8 cellular contexts compared by ENCODE assay signal in the genomic region with DNA sequence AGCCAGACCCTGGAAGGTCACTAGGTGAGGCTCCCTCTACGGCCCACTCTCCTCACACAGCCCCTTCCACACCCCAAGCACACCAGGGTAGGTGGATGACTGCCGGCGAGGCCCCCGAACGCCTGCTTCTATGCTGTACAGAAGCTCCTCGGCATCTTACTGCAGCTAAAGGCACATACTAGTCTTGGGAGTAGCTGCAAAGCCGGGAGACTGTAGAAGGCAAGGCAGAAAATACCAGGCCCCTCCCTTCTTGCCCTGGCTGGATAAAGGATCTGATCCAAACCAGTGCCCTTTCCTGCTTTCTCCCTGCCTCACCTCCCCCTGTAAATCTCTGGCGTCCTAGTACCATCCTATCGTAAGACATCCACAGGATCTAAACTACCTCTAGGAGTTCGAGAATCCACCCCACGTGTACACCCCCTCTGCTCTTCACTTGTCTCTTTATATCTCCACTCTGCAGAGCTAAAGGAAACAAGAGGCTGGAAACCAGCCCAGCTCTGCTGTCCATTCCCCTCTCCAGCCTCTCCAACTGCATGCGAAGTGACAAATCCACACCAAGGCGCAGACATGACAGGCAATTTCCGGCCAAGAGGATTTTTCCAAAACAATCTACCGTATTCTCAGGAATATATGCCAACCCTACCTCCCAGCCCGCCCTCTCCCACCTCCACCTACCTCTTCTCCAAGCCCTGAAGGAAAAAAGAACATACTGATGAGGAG. TPM values are rescaled to one million over a fixed set of nuclear protein-coding genes. Genes with fewer than 3 reads are reported as not detected.
A peak's percentile ranks its signal among the peaks of the same experiment; 100 is the strongest.
DNase-seq lines count a peak whose midpoint lies in the region; ATAC-seq and TF ChIP-seq lines count a peak whose summit lies in the region.

No MANE protein-coding gene starts in this region.

- in situ Hi-C loops in transverse colon (cut with MboI; ENCODE audit: low pct_ligation_motif_present in 1 of 4, low pct_unique_long_range_greater_than_20kb in 1 of 4, low sequenced_read_pairs in 3 of 4) = no loop called here

- 42 to 54% methylated on average over 9 to 16 of the region's 16 CpGs for WGBS in transverse colon (ENCODE audit: low coverage in 1 of 2), 2 donors

- TF ChIP-seq EP300 in transverse colon (IDR thresholded peaks at IDR 0.05; ENCODE audit: low read depth) = no peak

- H3K4me1 Mint-ChIP-seq in CD4-positive, CD25-positive, alpha-beta regulatory T cell = peaks cover 5 to 62% (median 42%) of the 10 kb centered on the region in 4 donors
- H3K4me1 Mint-ChIP-seq in mesothelial cell of epicardium = peaks cover 51% of the 10 kb centered on the region

- no peak for ATAC-seq in CD4-positive, CD25-positive, alpha-beta regulatory T cell (ENCODE audit: low read depth in 2 of 2)

- TF ChIP-seq CTCF in mesothelial cell of epicardium (IDR thresholded peaks at IDR 0.05; ENCODE audit: unreplicated experiment) = no peak
- no peak for TF ChIP-seq CTCF in transverse colon (IDR thresholded peaks at IDR 0.05)

- peak overlapping the region; percentile 86 for H3K27ac ChIP-seq in CD4-positive, CD25-positive, alpha-beta regulatory T cell (ENCODE audit: insufficient read depth, low read length, poor library complexity, severe bottlenecking)
- peak overlapping the region; percentile 86 for H3K27ac ChIP-seq in effector memory CD4-positive, alpha-beta T cell (ENCODE audit: insufficient read depth, low read length, poor library complexity, severe bottlenecking)
- peak overlapping the region; percentile 83 to 89 (median 87) for H3K27ac ChIP-seq in transverse colon

- no peaks in the 10 kb centered on the region for H3K36me3 Mint-ChIP-seq in CD4-positive, CD25-positive, alpha-beta regulatory T cell
- peaks cover 3% of the 10 kb centered on the region for H3K36me3 Mint-ChIP-seq in mesothelial cell of epicardium

- peak overlapping the region; percentile 44 for H3K4me3 ChIP-seq in CD4-positive, CD25-positive, alpha-beta regulatory T cell (ENCODE audit: low read depth, low read length)
- peak overlapping the region; percentile 85 for H3K4me3 ChIP-seq in effector memory CD4-positive, alpha-beta T cell (ENCODE audit: insufficient read depth, low read depth, low read length, poor library complexity, severe bottlenecking)
- peak overlapping the region; percentile 9 to 70 (median 46) for H3K4me3 ChIP-seq in transverse colon

- intact Hi-C loops in transverse colon (cut with DNase I; ENCODE audit: low total_unique reads) = no loop called here

- peak overlapping the region; percentile 88 to 96 (median 92) for H3K4me3 Mint-ChIP-seq in CD4-positive, CD25-positive, alpha-beta regulatory T cell
- H3K4me3 Mint-ChIP-seq in mesothelial cell of epicardium = peak overlapping the region; percentile 68

- H3K9me3 Mint-ChIP-seq in CD4-positive, CD25-positive, alpha-beta regulatory T cell = no peaks in the 10 kb centered on the region
- no peaks in the 10 kb centered on the region for H3K9me3 Mint-ChIP-seq in mesothelial cell of epicardium

- DNase-seq in CD4-positive, CD25-positive, alpha-beta regulatory T cell = peak in 1 of 3 donors; percentile 34
- DNase-seq in HCEC 1CT = peak; percentile 67
- DNase-seq in SK-N-DZ (ENCODE audit: low spot score) = peak; percentile 62
- no peak for DNase-seq in effector memory CD4-positive, alpha-beta T cell
- no peak for DNase-seq in mesothelial cell of epicardium (ENCODE audit: low spot score in 2 of 2, unreplicated experiment in 2 of 2)
- DNase-seq in transverse colon = no peak
- DNase-seq in activated effector memory CD4-positive, alpha-beta T cell treated with Interleukin-2 at 50 U/mL for 16 hours = no peak
- DNase-seq in RPMI8226 = no peak

- no peaks in the 10 kb centered on the region for H3K27me3 ChIP-seq in CD4-positive, CD25-positive, alpha-beta regulatory T cell (ENCODE audit: control insufficient read depth, insufficient read depth, low read length)
- H3K27me3 ChIP-seq in effector memory CD4-positive, alpha-beta T cell (replicated peaks; ENCODE audit: control insufficient read depth, insufficient read depth, low read length, poor library complexity, severe bottlenecking) = no peaks in the 10 kb centered on the region
- H3K27me3 ChIP-seq in transverse colon = no peaks in the 10 kb centered on the region

- H3K27me3 Mint-ChIP-seq in CD4-positive, CD25-positive, alpha-beta regulatory T cell = no peaks in the 10 kb centered on the region
- H3K27me3 Mint-ChIP-seq in mesothelial cell of epicardium (ENCODE audit: low read depth) = peaks cover 2% of the 10 kb centered on the region

- no peaks in the 10 kb centered on the region for H3K9me3 ChIP-seq in CD4-positive, CD25-positive, alpha-beta regulatory T cell (ENCODE audit: control insufficient read depth in 2 of 2, low read length in 2 of 2)
- H3K9me3 ChIP-seq in effector memory CD4-positive, alpha-beta T cell (ENCODE audit: control insufficient read depth, low read length) = no peaks in the 10 kb centered on the region
- H3K9me3 ChIP-seq in transverse colon = no peaks in the 10 kb centered on the region

- peaks cover 60% of the 10 kb centered on the region for H3K4me1 ChIP-seq in CD4-positive, CD25-positive, alpha-beta regulatory T cell (ENCODE audit: control insufficient read depth, insufficient read depth, low read length, poor library complexity, severe bottlenecking)
- peaks cover 44% of the 10 kb centered on the region for H3K4me1 ChIP-seq in effector memory CD4-positive, alpha-beta T cell (ENCODE audit: control insufficient read depth, insufficient read depth, low read length, poor library complexity, severe bottlenecking)
- H3K4me1 ChIP-seq in transverse colon = peaks cover 22 to 55% (median 36%) of the 10 kb centered on the region in 4 donors

- no peak for TF ChIP-seq POLR2A in transverse colon (IDR thresholded peaks at IDR 0.05)

- H3K36me3 ChIP-seq in CD4-positive, CD25-positive, alpha-beta regulatory T cell (ENCODE audit: control insufficient read depth, insufficient read depth, low read length) = no peaks in the 10 kb centered on the region
- H3K36me3 ChIP-seq in effector memory CD4-positive, alpha-beta T cell (ENCODE audit: control insufficient read depth, insufficient read depth, low read length) = peaks cover 7% of the 10 kb centered on the region
- no peaks in the 10 kb centered on the region for H3K36me3 ChIP-seq in transverse colon

- H3K27ac Mint-ChIP-seq in CD4-positive, CD25-positive, alpha-beta regulatory T cell = peak overlapping the region; percentile 90 to 97 (median 97)
- H3K27ac Mint-ChIP-seq in mesothelial cell of epicardium = peak overlapping the region; percentile 90

RNA-seq across cellular contexts. Expression of a gene that starts 11.8 kb away (rescaled TPM):
- 139 TPM for total RNA-seq in CD4-positive, CD25-positive, alpha-beta regulatory T cell
- polyA plus RNA-seq in CD4-positive, CD25-positive, alpha-beta regulatory T cell = 1 to 10 TPM in 3 of 4 donors, under 1 TPM in 1; 0.93 to 2.5 (median 1.7) TPM
- polyA plus RNA-seq in SK-N-DZ (2014; cell fraction: cytosol; rRNA removed) = 9.0 and 13.8 TPM in 2 replicates
- polyA plus RNA-seq in SK-N-DZ (2014; cell fraction: nucleus; rRNA removed) = 39.4 and 56.8 TPM in 2 replicates
- 45.8 to 49.1 TPM (median 47.6 TPM) in 3 replicates for total RNA-seq in mesothelial cell of epicardium
- 10 to 100 TPM; 19.1 to 74.1 (median 21.3) TPM for total RNA-seq in transverse colon

Comparison
In these comparisons a context has a peak if more than half of its experiments do, and no peak if none do; other contexts are left out.
1. DNase-seq: peak in HCEC 1CT (single experiment) and SK-N-DZ (single experiment); none in effector memory CD4-positive, alpha-beta T cell (0 of 3), mesothelial cell of epicardium (0 of 2), transverse colon (single experiment), activated effector memory CD4-positive, alpha-beta T cell treated with Interleukin-2 at 50 U/mL for 16 hours (single experiment) and RPMI8226 (single experiment).
2. Peak in every context shown above with its lines, with median percentiles within 50 percentile points of each other: H3K27ac ChIP-seq and H3K4me3 ChIP-seq.